In the genomic region with DNA sequence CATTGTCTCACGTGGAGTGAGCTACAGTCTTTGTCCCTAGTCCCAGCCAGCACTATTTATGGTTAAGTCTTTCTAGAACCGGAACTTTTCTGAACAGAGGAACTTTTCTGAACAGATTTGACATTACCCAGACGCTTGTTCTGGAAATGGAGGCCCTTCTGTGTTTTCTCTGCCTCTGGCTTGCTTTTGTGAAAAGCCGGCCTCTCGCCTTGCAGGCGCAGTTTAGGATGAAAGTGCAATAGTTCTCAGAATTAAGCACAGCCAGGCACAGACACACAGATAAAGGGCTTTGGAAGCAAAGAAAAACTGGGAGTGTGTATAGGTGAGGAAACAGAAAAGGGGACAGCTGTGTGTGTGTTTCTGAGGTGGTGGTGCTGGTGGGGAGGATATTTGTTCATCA, we compare ENCODE assay signal across 1 cellular context.
TF ChIP-seq lines count a peak whose summit lies in the region.

No MANE protein-coding gene starts in this region.

TF ChIP-seq in H1, 55 proteins besides CTCF, POLR2A, EP300 and RAD21:
- TF ChIP-seq, protein P1, sequence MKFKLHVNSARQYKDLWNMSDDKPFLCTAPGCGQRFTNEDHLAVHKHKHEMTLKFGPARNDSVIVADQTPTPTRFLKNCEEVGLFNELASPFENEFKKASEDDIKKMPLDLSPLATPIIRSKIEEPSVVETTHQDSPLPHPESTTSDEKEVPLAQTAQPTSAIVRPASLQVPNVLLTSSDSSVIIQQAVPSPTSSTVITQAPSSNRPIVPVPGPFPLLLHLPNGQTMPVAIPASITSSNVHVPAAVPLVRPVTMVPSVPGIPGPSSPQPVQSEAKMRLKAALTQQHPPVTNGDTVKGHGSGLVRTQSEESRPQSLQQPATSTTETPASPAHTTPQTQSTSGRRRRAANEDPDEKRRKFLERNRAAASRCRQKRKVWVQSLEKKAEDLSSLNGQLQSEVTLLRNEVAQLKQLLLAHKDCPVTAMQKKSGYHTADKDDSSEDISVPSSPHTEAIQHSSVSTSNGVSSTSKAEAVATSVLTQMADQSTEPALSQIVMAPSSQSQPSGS (IDR thresholded peaks at IDR 0.05; ENCODE audit: low read length): no peak
- TF ChIP-seq RBBP5 (IDR thresholded peaks at IDR 0.05; ENCODE audit: borderline replicate concordance, low read depth, low read length) (no peak), POLR2AphosphoS5 (IDR thresholded peaks at IDR 0.05; ENCODE audit: low read depth, low read length) (no peak), CREB1 (IDR thresholded peaks at IDR 0.05) (no peak), CHD2 (IDR thresholded peaks at IDR 0.05; ENCODE audit: low read length) (no peak), CHD1 (IDR thresholded peaks at IDR 0.05; ENCODE audit: low read depth, low read length) (no peak), SAP30 (IDR thresholded peaks at IDR 0.05; ENCODE audit: insufficient read depth, insufficient replicate concordance, low read length) (no peak), SP4 (IDR thresholded peaks at IDR 0.05; ENCODE audit: low read length) (no peak)
